8 cellular contexts compared by ENCODE assay signal in the genomic region with DNA sequence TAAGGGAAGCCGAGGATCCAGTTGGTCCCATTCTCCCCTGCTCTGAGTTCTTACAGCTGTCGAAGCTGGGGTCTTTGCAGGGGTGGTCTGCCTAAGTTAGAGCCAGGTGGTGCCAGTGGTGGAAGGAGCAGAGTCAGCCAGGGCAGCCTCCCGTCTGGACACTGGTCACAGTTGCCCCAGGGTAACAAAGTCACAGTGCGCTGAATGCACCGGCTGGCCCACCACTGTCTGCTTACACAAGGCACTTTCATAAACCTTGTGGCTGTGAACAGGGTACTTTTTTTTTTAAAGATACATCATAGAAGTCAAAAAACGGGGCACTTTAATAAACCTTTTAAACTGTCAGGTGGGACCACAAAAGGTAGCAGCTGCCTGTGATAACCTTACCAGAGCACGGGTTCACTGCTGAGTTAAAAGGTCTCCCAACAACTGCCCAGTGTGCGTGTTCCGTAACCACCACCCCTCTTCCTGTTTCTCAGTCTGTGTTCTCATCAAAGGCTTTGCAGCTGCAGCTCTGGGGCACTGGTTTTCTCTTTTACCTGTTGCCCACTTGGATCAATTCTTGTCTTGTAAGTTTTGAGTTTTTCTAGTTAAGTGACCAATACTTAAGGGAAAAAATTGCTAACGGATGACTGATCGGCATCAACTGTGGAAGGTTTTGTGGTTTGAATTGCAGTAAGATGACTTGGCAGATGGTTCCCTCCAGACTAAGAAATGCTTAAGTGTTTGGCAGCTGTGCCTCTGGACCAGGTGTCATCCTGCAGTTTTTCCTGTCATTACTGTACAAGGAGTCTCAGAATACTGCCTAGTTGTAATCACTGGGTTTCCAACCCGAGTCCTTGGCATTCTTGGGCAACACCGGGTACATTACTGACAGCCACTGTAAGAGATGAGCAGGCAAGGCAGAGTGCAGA. TPM values are rescaled to one million over a fixed set of nuclear protein-coding genes. Genes with fewer than 3 reads are reported as not detected.
DNase-seq lines count a peak whose midpoint lies in the region; ATAC-seq and TF ChIP-seq lines count a peak whose summit lies in the region.

No MANE protein-coding gene starts in this region.

- peaks cover 16% of the 10 kb centered on the region for H3K4me1 Mint-ChIP-seq in activated CD4-positive, alpha-beta memory T cell treated with anti-CD3 and anti-CD28 coated beads, Interleukin-2, amount 10 ng/mL, durations not matched to agents 7 days and 5 days

- POLR2A ChIA-PET in activated CD4-positive, alpha-beta memory T cell treated with anti-CD3 and anti-CD28 coated beads, Interleukin-2, amount 10 ng/mL, durations not matched to agents 7 days and 5 days (lab: Charles Lee), result interaction anchor here (1.1 kb wide), 1 partner anchor 249 kb away, joined by 3 read pairs; no protein-coding TSS in a partner anchor

- ATAC-seq in HG02938 (IDR thresholded peaks at IDR 0.05; ENCODE audit: unreplicated experiment), result no peak

- H3K27me3 Mint-ChIP-seq in activated CD4-positive, alpha-beta memory T cell treated with anti-CD3 and anti-CD28 coated beads, Interleukin-2, amount 10 ng/mL, durations not matched to agents 7 days and 5 days, result no peaks in the 10 kb centered on the region

- CTCF ChIA-PET in activated CD4-positive, alpha-beta memory T cell treated with anti-CD3 and anti-CD28 coated beads, Interleukin-2, amount 10 ng/mL, durations not matched to agents 7 days and 5 days (lab: Charles Lee), result interaction anchor here (0.9 to 1.8 kb wide), 4 partner anchors 64 to 313 kb away, joined by 3 to 4 read pairs (median 4); no protein-coding TSS in a partner anchor

- H3K36me3 Mint-ChIP-seq in activated CD4-positive, alpha-beta memory T cell treated with anti-CD3 and anti-CD28 coated beads, Interleukin-2, amount 10 ng/mL, durations not matched to agents 7 days and 5 days (ENCODE audit: low read depth), result peaks cover 67% of the 10 kb centered on the region

- H3K9me3 Mint-ChIP-seq in activated CD4-positive, alpha-beta memory T cell treated with anti-CD3 and anti-CD28 coated beads, Interleukin-2, amount 10 ng/mL, durations not matched to agents 7 days and 5 days, result no peaks in the 10 kb centered on the region

- no peak overlapping the region for H3K4me3 Mint-ChIP-seq in activated CD4-positive, alpha-beta memory T cell treated with anti-CD3 and anti-CD28 coated beads, Interleukin-2, amount 10 ng/mL, durations not matched to agents 7 days and 5 days

- H3K27ac Mint-ChIP-seq in activated CD4-positive, alpha-beta memory T cell treated with anti-CD3 and anti-CD28 coated beads, Interleukin-2, amount 10 ng/mL, durations not matched to agents 7 days and 5 days, result peak overlapping the region; percentile 85

- DNase-seq in HS-5 (ENCODE audit: low read depth), result peak; percentile 90
- peak; percentile 37 for DNase-seq in activated CD4-positive, alpha-beta memory T cell treated with anti-CD3 and anti-CD28 coated beads, Interleukin-2, amount 10 ng/mL, durations not matched to agents 7 days and 5 days
- DNase-seq in fibroblast of mammary gland (ENCODE audit: low read depth), result peak; percentile 91
- peak; percentile 35 to 79 for DNase-seq in stimulated activated CD8-positive, alpha-beta memory T cell treated with anti-CD3 and anti-CD28 coated beads, Interleukin-7, amount 100 ng/mL, for 48 hours (ENCODE audit: extremely low read depth in 1 of 2, low read depth in 1 of 2)
- DNase-seq in CD1c-positive myeloid dendritic cell (ENCODE audit: extremely low spot score), result no peak
- DNase-seq in SIG-M5 (lab: John Stamatoyannopoulos, UW), result no peak
- DNase-seq in NOMO-1 treated with dmso at 0.1 percent for 144 hours (lab: John Stamatoyannopoulos, UW; ENCODE audit: unreplicated experiment), result no peak

- no peak overlapping the region for H3K4me3 ChIP-seq in fibroblast of mammary gland (ENCODE audit: control insufficient read depth, low read depth, low read length)

- no peak for TF ChIP-seq CTCF in fibroblast of mammary gland (conservative IDR thresholded peaks at IDR 0.05; ENCODE audit: control insufficient read depth, insufficient read depth, low read depth, low read length)

RNA-seq across cellular contexts. Expression of a gene that starts 55.9 kb away (rescaled TPM):
- 100 to 1,000 TPM; 223 to 241 TPM for total RNA-seq in activated CD4-positive, alpha-beta memory T cell treated with anti-CD3 and anti-CD28 coated beads, Interleukin-2, amount 10 ng/mL, durations not matched to agents 7 days and 5 days

Comparison
In these comparisons a context has a peak if more than half of its experiments do, and no peak if none do; other contexts are left out.
1. DNase-seq: peak in HS-5 (single experiment), activated CD4-positive, alpha-beta memory T cell treated with anti-CD3 and anti-CD28 coated beads, Interleukin-2, amount 10 ng/mL, durations not matched to agents 7 days and 5 days (single experiment), fibroblast of mammary gland (single experiment) and stimulated activated CD8-positive, alpha-beta memory T cell treated with anti-CD3 and anti-CD28 coated beads, Interleukin-7, amount 100 ng/mL, for 48 hours (2 of 2); none in CD1c-positive myeloid dendritic cell (single experiment), SIG-M5 (single experiment) and NOMO-1 treated with dmso at 0.1 percent for 144 hours (single experiment).